ENCODE assay signal across 1 cellular context in the genomic region with DNA sequence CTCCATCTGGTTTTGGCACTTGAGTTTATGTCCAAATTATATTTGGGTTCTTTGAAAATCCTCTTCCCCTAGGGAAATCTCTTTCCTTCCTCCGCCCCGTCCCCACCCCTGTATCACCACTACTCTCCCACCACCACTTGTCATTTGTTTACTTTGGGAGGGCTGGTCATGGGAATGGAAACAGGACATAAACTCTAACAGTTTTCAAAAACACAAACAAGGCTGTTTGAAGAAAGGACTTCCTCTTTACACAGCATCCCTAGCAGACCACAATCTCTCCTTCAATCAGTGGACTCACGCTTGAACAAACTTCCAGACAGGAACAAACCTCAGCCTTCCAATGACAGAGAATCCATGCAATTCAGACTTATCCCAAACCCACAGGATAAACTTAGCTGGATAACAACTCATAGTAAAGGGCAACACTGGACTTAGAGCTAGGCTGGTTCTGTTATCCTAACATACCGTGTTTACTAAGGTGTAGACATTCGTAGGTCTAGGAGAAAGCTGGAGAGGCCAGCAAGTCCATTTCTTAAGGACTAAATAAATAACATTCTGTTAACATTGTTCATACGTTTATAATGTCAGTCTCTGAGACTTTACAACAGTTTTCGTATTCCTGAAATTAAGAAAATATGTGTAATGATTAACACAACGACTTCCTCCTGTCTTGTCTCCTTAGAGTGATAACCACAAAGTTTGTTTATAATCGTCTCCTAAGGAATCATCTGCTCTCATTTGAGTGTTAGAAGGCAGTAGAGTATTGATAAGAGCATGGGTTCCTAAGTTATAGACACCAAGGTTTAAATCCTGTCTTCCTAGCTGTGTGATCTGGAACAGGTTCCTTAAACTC.
A peak's percentile ranks its signal among the peaks of the same experiment; 100 is the strongest.
TF ChIP-seq lines count a peak whose summit lies in the region.

No MANE protein-coding gene starts in this region.

TF ChIP-seq in HepG2, 621 proteins besides CTCF, POLR2A, EP300 and RAD21 (continued from another document and continues in another):
- TF ChIP-seq, protein P1, sequence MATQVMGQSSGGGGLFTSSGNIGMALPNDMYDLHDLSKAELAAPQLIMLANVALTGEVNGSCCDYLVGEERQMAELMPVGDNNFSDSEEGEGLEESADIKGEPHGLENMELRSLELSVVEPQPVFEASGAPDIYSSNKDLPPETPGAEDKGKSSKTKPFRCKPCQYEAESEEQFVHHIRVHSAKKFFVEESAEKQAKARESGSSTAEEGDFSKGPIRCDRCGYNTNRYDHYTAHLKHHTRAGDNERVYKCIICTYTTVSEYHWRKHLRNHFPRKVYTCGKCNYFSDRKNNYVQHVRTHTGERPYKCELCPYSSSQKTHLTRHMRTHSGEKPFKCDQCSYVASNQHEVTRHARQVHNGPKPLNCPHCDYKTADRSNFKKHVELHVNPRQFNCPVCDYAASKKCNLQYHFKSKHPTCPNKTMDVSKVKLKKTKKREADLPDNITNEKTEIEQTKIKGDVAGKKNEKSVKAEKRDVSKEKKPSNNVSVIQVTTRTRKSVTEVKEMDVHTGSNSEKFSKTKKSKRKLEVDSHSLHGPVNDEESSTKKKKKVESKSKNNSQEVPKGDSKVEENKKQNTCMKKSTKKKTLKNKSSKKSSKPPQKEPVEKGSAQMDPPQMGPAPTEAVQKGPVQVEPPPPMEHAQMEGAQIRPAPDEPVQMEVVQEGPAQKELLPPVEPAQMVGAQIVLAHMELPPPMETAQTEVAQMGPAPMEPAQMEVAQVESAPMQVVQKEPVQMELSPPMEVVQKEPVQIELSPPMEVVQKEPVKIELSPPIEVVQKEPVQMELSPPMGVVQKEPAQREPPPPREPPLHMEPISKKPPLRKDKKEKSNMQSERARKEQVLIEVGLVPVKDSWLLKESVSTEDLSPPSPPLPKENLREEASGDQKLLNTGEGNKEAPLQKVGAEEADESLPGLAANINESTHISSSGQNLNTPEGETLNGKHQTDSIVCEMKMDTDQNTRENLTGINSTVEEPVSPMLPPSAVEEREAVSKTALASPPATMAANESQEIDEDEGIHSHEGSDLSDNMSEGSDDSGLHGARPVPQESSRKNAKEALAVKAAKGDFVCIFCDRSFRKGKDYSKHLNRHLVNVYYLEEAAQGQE (IDR thresholded peaks at IDR 0.05; ENCODE audit: borderline replicate concordance in 1 of 2, low read depth in 1 of 2, low read length in 2 of 2): peak in 1 of 2 experiments; percentile 81; a peak in 2 of 4 replicates
- TF ChIP-seq ZNF3 (CRISPR knock-in tag; IDR thresholded peaks at IDR 0.05) (peak; percentile 24; the same call in 1 of the 2 replicates), GFI1 (CRISPR knock-in tag; IDR thresholded peaks at IDR 0.05; ENCODE audit: borderline replicate concordance) (peak; percentile 100), JDP2 (CRISPR knock-in tag; IDR thresholded peaks at IDR 0.05; ENCODE audit: borderline replicate concordance) (no peak), AGO1 (IDR thresholded peaks at IDR 0.05; ENCODE audit: low read depth, low read length, poor library complexity, severe bottlenecking) (no peak), HDAC2 (CRISPR knock-in tag; IDR thresholded peaks at IDR 0.05) (peak; percentile 95), NFATC3 (CRISPR knock-in tag; IDR thresholded peaks at IDR 0.05) (0 out of 2 replicates have a peak, but pooled peaks have one; percentile 33), ZNF569 (CRISPR knock-in tag; IDR thresholded peaks at IDR 0.05; ENCODE audit: borderline replicate concordance) (peak; percentile 62; the same call in 1 of the 2 replicates), KDM6A (CRISPR knock-in tag; IDR thresholded peaks at IDR 0.05; ENCODE audit: low read depth) (peak; percentile 90), RXRB (CRISPR knock-in tag; IDR thresholded peaks at IDR 0.05; ENCODE audit: borderline replicate concordance) (peak; percentile 88), POLR2G (IDR thresholded peaks at IDR 0.05; ENCODE audit: low read depth, low read length) (0 out of 2 replicates have a peak, but pooled peaks have one; percentile 32), ZSCAN22 (CRISPR knock-in tag; IDR thresholded peaks at IDR 0.05) (0 out of 2 replicates have a peak, but pooled peaks have one; percentile 31), ZNF841 (CRISPR knock-in tag; IDR thresholded peaks at IDR 0.05; ENCODE audit: borderline replicate concordance) (no peak), SRY (CRISPR knock-in tag; IDR thresholded peaks at IDR 0.05) (no peak; the same call in 1 of the 2 replicates), ELF3 (CRISPR knock-in tag; IDR thresholded peaks at IDR 0.05) (peak; percentile 99), FOXA3 (CRISPR knock-in tag; IDR thresholded peaks at IDR 0.05) (peak; percentile 97), EEA1 (CRISPR knock-in tag; IDR thresholded peaks at IDR 0.05; ENCODE audit: borderline replicate concordance) (no peak), ZNF546 (CRISPR knock-in tag; conservative IDR thresholded peaks at IDR 0.05) (0 out of 2 replicates have a peak, but pooled peaks have one; percentile 12), CBX2 (IDR thresholded peaks at IDR 0.05; ENCODE audit: low read depth, low read length) (no peak), CBX2 (CRISPR knock-in tag; IDR thresholded peaks at IDR 0.05; ENCODE audit: low read depth) (0 out of 2 replicates have a peak, but pooled peaks have one; percentile 28), KDM5A (IDR thresholded peaks at IDR 0.05; ENCODE audit: borderline replicate concordance, low read length) (no peak), ZNF644 (CRISPR knock-in tag; IDR thresholded peaks at IDR 0.05; ENCODE audit: low read depth) (peak; percentile 76), ZNF766 (CRISPR knock-in tag; IDR thresholded peaks at IDR 0.05; ENCODE audit: borderline replicate concordance) (no peak), RFX3 (CRISPR knock-in tag; IDR thresholded peaks at IDR 0.05) (no peak), FOXP1 (IDR thresholded peaks at IDR 0.05) (peak; percentile 92), FOXP1 (CRISPR knock-in tag; IDR thresholded peaks at IDR 0.05) (peak; percentile 99), WIZ (CRISPR knock-in tag; IDR thresholded peaks at IDR 0.05) (no peak), RBM22 (optimal IDR thresholded peaks at IDR 0.05; ENCODE audit: low read length) (no peak), FOXK2 (IDR thresholded peaks at IDR 0.05) (peak; percentile 90), NR2F6 (IDR thresholded peaks at IDR 0.05) (peak; percentile 63), NR2F6 (CRISPR knock-in tag; IDR thresholded peaks at IDR 0.05) (peak; percentile 56), ZNF780A (CRISPR knock-in tag; IDR thresholded peaks at IDR 0.05) (0 out of 2 replicates have a peak, but pooled peaks have one; percentile 22), ZFAT (CRISPR knock-in tag; conservative IDR thresholded peaks at IDR 0.05) (no peak), LCORL (IDR thresholded peaks at IDR 0.05) (peak; percentile 81), LCORL (CRISPR knock-in tag; IDR thresholded peaks at IDR 0.05) (peak; percentile 95), PAX8 (CRISPR knock-in tag; IDR thresholded peaks at IDR 0.05; ENCODE audit: borderline replicate concordance) (no peak), ESRRA (CRISPR knock-in tag; IDR thresholded peaks at IDR 0.05; ENCODE audit: low read depth) (peak; percentile 74; the same call in 1 of the 2 replicates), BRCA1 (CRISPR knock-in tag; IDR thresholded peaks at IDR 0.05) (no peak), ZNF562 (CRISPR knock-in tag; IDR thresholded peaks at IDR 0.05; ENCODE audit: borderline replicate concordance) (no peak), KDM2A (CRISPR knock-in tag; IDR thresholded peaks at IDR 0.05; ENCODE audit: borderline replicate concordance, low read depth) (no peak)
- TF ChIP-seq, protein P2, sequence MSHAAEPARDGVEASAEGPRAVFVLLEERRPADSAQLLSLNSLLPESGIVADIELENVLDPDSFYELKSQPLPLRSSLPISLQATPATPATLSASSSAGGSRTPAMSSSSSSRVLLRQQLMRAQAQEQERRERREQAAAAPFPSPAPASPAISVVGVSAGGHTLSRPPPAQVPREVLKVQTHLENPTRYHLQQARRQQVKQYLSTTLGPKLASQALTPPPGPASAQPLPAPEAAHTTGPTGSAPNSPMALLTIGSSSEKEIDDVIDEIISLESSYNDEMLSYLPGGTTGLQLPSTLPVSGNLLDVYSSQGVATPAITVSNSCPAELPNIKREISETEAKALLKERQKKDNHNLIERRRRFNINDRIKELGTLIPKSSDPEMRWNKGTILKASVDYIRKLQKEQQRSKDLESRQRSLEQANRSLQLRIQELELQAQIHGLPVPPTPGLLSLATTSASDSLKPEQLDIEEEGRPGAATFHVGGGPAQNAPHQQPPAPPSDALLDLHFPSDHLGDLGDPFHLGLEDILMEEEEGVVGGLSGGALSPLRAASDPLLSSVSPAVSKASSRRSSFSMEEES (CRISPR knock-in tag; IDR thresholded peaks at IDR 0.05): peak; percentile 99
- TF ChIP-seq, protein P3, sequence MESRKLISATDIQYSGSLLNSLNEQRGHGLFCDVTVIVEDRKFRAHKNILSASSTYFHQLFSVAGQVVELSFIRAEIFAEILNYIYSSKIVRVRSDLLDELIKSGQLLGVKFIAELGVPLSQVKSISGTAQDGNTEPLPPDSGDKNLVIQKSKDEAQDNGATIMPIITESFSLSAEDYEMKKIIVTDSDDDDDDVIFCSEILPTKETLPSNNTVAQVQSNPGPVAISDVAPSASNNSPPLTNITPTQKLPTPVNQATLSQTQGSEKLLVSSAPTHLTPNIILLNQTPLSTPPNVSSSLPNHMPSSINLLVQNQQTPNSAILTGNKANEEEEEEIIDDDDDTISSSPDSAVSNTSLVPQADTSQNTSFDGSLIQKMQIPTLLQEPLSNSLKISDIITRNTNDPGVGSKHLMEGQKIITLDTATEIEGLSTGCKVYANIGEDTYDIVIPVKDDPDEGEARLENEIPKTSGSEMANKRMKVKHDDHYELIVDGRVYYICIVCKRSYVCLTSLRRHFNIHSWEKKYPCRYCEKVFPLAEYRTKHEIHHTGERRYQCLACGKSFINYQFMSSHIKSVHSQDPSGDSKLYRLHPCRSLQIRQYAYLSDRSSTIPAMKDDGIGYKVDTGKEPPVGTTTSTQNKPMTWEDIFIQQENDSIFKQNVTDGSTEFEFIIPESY (CRISPR knock-in tag; IDR thresholded peaks at IDR 0.05): peak; percentile 57; the same call in 1 of the 2 replicates
- TF ChIP-seq, protein P4, sequence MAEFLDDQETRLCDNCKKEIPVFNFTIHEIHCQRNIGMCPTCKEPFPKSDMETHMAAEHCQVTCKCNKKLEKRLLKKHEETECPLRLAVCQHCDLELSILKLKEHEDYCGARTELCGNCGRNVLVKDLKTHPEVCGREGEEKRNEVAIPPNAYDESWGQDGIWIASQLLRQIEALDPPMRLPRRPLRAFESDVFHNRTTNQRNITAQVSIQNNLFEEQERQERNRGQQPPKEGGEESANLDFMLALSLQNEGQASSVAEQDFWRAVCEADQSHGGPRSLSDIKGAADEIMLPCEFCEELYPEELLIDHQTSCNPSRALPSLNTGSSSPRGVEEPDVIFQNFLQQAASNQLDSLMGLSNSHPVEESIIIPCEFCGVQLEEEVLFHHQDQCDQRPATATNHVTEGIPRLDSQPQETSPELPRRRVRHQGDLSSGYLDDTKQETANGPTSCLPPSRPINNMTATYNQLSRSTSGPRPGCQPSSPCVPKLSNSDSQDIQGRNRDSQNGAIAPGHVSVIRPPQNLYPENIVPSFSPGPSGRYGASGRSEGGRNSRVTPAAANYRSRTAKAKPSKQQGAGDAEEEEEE (CRISPR knock-in tag; IDR thresholded peaks at IDR 0.05; ENCODE audit: borderline replicate concordance): no peak
- TF ChIP-seq, protein P5, sequence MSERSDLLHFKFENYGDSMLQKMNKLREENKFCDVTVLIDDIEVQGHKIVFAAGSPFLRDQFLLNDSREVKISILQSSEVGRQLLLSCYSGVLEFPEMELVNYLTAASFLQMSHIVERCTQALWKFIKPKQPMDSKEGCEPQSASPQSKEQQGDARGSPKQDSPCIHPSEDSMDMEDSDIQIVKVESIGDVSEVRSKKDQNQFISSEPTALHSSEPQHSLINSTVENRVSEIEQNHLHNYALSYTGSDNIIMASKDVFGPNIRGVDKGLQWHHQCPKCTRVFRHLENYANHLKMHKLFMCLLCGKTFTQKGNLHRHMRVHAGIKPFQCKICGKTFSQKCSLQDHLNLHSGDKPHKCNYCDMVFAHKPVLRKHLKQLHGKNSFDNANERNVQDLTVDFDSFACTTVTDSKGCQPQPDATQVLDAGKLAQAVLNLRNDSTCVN (CRISPR knock-in tag; IDR thresholded peaks at IDR 0.05; ENCODE audit: borderline replicate concordance): no peak; the same call in 1 of the 2 replicates
- TF ChIP-seq, protein P6, sequence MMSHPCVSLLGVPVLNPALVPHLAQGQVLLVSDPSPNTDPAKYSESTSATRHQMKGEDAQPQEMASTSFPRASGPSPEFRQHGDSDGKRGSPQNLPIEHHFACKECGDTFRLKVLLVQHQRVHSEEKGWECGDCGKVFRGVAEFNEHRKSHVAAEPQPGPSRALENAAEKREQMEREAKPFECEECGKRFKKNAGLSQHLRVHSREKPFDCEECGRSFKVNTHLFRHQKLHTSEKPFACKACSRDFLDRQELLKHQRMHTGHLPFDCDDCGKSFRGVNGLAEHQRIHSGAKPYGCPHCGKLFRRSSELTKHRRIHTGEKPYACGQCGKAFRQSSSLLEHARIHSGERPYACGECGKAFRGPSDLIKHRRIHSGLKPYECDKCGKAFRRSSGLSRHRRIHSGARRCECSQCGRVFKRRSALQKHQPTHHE (CRISPR knock-in tag; IDR thresholded peaks at IDR 0.05; ENCODE audit: borderline replicate concordance): no peak
- TF ChIP-seq, protein P7, sequence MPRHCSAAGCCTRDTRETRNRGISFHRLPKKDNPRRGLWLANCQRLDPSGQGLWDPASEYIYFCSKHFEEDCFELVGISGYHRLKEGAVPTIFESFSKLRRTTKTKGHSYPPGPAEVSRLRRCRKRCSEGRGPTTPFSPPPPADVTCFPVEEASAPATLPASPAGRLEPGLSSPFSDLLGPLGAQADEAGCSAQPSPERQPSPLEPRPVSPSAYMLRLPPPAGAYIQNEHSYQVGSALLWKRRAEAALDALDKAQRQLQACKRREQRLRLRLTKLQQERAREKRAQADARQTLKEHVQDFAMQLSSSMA (CRISPR knock-in tag; IDR thresholded peaks at IDR 0.05): no peak
- TF ChIP-seq, protein P8, sequence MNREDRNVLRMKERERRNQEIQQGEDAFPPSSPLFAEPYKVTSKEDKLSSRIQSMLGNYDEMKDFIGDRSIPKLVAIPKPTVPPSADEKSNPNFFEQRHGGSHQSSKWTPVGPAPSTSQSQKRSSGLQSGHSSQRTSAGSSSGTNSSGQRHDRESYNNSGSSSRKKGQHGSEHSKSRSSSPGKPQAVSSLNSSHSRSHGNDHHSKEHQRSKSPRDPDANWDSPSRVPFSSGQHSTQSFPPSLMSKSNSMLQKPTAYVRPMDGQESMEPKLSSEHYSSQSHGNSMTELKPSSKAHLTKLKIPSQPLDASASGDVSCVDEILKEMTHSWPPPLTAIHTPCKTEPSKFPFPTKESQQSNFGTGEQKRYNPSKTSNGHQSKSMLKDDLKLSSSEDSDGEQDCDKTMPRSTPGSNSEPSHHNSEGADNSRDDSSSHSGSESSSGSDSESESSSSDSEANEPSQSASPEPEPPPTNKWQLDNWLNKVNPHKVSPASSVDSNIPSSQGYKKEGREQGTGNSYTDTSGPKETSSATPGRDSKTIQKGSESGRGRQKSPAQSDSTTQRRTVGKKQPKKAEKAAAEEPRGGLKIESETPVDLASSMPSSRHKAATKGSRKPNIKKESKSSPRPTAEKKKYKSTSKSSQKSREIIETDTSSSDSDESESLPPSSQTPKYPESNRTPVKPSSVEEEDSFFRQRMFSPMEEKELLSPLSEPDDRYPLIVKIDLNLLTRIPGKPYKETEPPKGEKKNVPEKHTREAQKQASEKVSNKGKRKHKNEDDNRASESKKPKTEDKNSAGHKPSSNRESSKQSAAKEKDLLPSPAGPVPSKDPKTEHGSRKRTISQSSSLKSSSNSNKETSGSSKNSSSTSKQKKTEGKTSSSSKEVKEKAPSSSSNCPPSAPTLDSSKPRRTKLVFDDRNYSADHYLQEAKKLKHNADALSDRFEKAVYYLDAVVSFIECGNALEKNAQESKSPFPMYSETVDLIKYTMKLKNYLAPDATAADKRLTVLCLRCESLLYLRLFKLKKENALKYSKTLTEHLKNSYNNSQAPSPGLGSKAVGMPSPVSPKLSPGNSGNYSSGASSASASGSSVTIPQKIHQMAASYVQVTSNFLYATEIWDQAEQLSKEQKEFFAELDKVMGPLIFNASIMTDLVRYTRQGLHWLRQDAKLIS (CRISPR knock-in tag; IDR thresholded peaks at IDR 0.05): peak; percentile 40; the same call in 1 of the 2 replicates
